In genomic region chr1:29501227-29501976, GRCh38 we compare ENCODE assay signal across 14 cellular contexts.
"Had no signal": no experiment of that assay in that cellular context is flagged by ENCODE, and none has a peak within 500 bp of the region (broad histone marks: within the 10 kb centered on the region; RNA-seq: fewer than 3 reads in every experiment).

No MANE protein-coding gene starts in this region.

- H3K4me3 ChIP-seq: cardiac muscle cell, tibial nerve, uterus had no signal

- H3K4me1 Mint-ChIP-seq: activated naive CD4-positive, alpha-beta T cell treated with anti-CD3 and anti-CD28 coated beads, Interleukin-2, amount 10 ng/mL, durations not matched to agents 7 days and 5 days; naive B cell; stimulated activated memory B cell treated with anti-CD40 and anti-IgM and Interleukin-4, amounts not matched to agents 10 μg/mL and 1 μg/mL and 100 μg/mL, for 72 hours had no signal

- H3K27ac ChIP-seq: cardiac muscle cell, tibial nerve had no signal

- H3K4me1 ChIP-seq: tibial nerve, uterus had no signal

- H3K36me3 ChIP-seq: cardiac muscle cell, tibial nerve, uterus had no signal

- H3K9me3 ChIP-seq: uterus had no signal

- H3K4me3 Mint-ChIP-seq: activated naive CD4-positive, alpha-beta T cell treated with anti-CD3 and anti-CD28 coated beads, Interleukin-2, amount 10 ng/mL, durations not matched to agents 7 days and 5 days; naive B cell; stimulated activated memory B cell treated with anti-CD40 and anti-IgM and Interleukin-4, amounts not matched to agents 10 μg/mL and 1 μg/mL and 100 μg/mL, for 72 hours had no signal

- H3K36me3 Mint-ChIP-seq: activated naive CD4-positive, alpha-beta T cell treated with anti-CD3 and anti-CD28 coated beads, Interleukin-2, amount 10 ng/mL, durations not matched to agents 7 days and 5 days; stimulated activated memory B cell treated with anti-CD40 and anti-IgM and Interleukin-4, amounts not matched to agents 10 μg/mL and 1 μg/mL and 100 μg/mL, for 72 hours had no signal

- H3K9me3 Mint-ChIP-seq: activated naive CD4-positive, alpha-beta T cell treated with anti-CD3 and anti-CD28 coated beads, Interleukin-2, amount 10 ng/mL, durations not matched to agents 7 days and 5 days; stimulated activated memory B cell treated with anti-CD40 and anti-IgM and Interleukin-4, amounts not matched to agents 10 μg/mL and 1 μg/mL and 100 μg/mL, for 72 hours had no signal

- ATAC-seq: left lobe of liver; stimulated activated memory B cell treated with anti-CD40 and anti-IgM and Interleukin-4, amounts not matched to agents 10 μg/mL and 1 μg/mL and 100 μg/mL, for 72 hours had no signal

- H3K27ac Mint-ChIP-seq: activated naive CD4-positive, alpha-beta T cell treated with anti-CD3 and anti-CD28 coated beads, Interleukin-2, amount 10 ng/mL, durations not matched to agents 7 days and 5 days; stimulated activated memory B cell treated with anti-CD40 and anti-IgM and Interleukin-4, amounts not matched to agents 10 μg/mL and 1 μg/mL and 100 μg/mL, for 72 hours had no signal

- DNase-seq: activated CD4-positive, CD25-positive, alpha-beta regulatory T cell treated with anti-CD3 and anti-CD28 coated beads, Interleukin-2, amount 50 U/mL, for 72 hours; activated naive CD4-positive, alpha-beta T cell treated with anti-CD3 and anti-CD28 coated beads, Interleukin-2, amount 10 ng/mL, durations not matched to agents 7 days and 5 days; effector CD8-positive, alpha-beta T cell; foreskin melanocyte; mammary epithelial cell; naive B cell; posterior cingulate gyrus; retina; T-helper 9 cell; uterus had no signal

- H3K27me3 ChIP-seq: cardiac muscle cell, tibial nerve, uterus had no signal
